Comparison of ENCODE assay signal across 20 cellular contexts in genomic region chr13:100357764-100358163, GRCh38.
DNase-seq lines count a peak whose midpoint lies in the region; ATAC-seq, FAIRE-seq and TF ChIP-seq lines count a peak whose summit lies in the region.
"Had no signal": no experiment of that assay in that cellular context is flagged by ENCODE, and none has a peak within 500 bp of the region (broad histone marks: within the 10 kb centered on the region; RNA-seq: fewer than 3 reads in every experiment).

No MANE protein-coding gene starts in this region.

- H3K4ac ChIP-seq in H9 (ENCODE audit: low read depth, low read length), result no peak overlapping the region
- H3K4ac ChIP-seq in H1 (replicated peaks; ENCODE audit: insufficient read length, low read depth, low read length), result no peak overlapping the region

- H2BK15ac ChIP-seq in H9 (ENCODE audit: low read depth, low read length) (no peak overlapping the region), H1 (ENCODE audit: low read length) (no peak overlapping the region)

- H3K4me2 ChIP-seq in H9 (ENCODE audit: insufficient read depth, insufficient read length, low read length) (peak overlapping the region; percentile 22), H1 (ENCODE audit: insufficient read depth in 1 of 2, low read depth in 2 of 2, low read length in 2 of 2) (peak overlapping the region; percentile 10 to 24; a peak in 1 of 4 replicates)
- H3K4me2 ChIP-seq: BLaER1 had no signal

- no peak overlapping the region for H3K56ac ChIP-seq in H9 (ENCODE audit: insufficient read length, low read depth, low read length)
- no peak overlapping the region for H3K56ac ChIP-seq in H1 (replicated peaks; ENCODE audit: insufficient read length, low read depth, low read length)

- CTCF ChIA-PET in H1 (lab: Charles Lee; ENCODE audit: partially characterized antibody), result no interaction called here

- H2BK5ac ChIP-seq in H9 (ENCODE audit: insufficient read length, low read length), result no peak overlapping the region
- no peak overlapping the region for H2BK5ac ChIP-seq in H1 (ENCODE audit: low read depth, low read length)

- H3K79me2 ChIP-seq in H9 (ENCODE audit: insufficient read depth, low read length), result no peaks in the 10 kb centered on the region
- no peaks in the 10 kb centered on the region for H3K79me2 ChIP-seq in H1 (ENCODE audit: control insufficient read depth in 1 of 2, insufficient read depth in 2 of 2, low read length in 2 of 2)

- TF ChIP-seq EP300 in H1 (IDR thresholded peaks at IDR 0.05; ENCODE audit: borderline replicate concordance in 1 of 2, low read depth in 2 of 2, low read length in 2 of 2), result no peak

- WGBS in H9 (ENCODE audit: extremely low coverage, insufficient read length, low lambda C conversion rate), result no CpG with 5 or more reads among the region's 1 CpG
- WGBS in H1 (ENCODE audit: extremely low coverage in 1 of 2, insufficient coverage in 1 of 2, insufficient read length in 1 of 2, insufficient replicate concordance in 2 of 2, low coverage in 1 of 2, low lambda C conversion rate in 2 of 2, missing lambda C conversion rate in 1 of 2), 2 experiments, result 71% methylated on average over 1 of the region's 1 CpG; no CpG with 5 or more reads in 1 of the 2 experiments
- WGBS in body of pancreas, 2 donors, result 92 to 96% methylated on average over 1 of the region's 1 CpG

- no peak overlapping the region for H2BK20ac ChIP-seq in H9 (ENCODE audit: low read depth, low read length, poor library complexity, severe bottlenecking)
- no peak overlapping the region for H2BK20ac ChIP-seq in H1 (ENCODE audit: low read length)

- peak overlapping the region in 2 of 3 experiments; percentile 36 to 85; a peak in 4 of 7 replicates for H3K27ac Mint-ChIP-seq in H9
- H3K27ac Mint-ChIP-seq: B cell; CD4-positive, CD25-positive, alpha-beta regulatory T cell; CD8-positive, alpha-beta T cell had no signal

- ATAC-seq in body of pancreas, result no peak
- ATAC-seq: CD8-positive, alpha-beta T cell; GM12878; HCT116 had no signal

- POLR2A ChIA-PET in H1 (lab: Charles Lee; ENCODE audit: partially characterized antibody), result no interaction called here

- DNase-seq in H9, result no peak
- DNase-seq in H1 (ENCODE audit: low read depth in 1 of 2, low spot score in 2 of 2), result no peak
- no peak for DNase-seq in body of pancreas
- DNase-seq in GM19238 (ENCODE audit: insufficient read length, low spot score), result no peak
- no peak for DNase-seq in DMS 273 (lab: John Stamatoyannopoulos, UW; ENCODE audit: unreplicated experiment)
- DNase-seq: Caco-2; CD4-positive, CD25-positive, alpha-beta regulatory T cell; CD8-positive, alpha-beta T cell; DMS 273 treated with DMSO at 0.1 percent for 48 hours; DMS79; EL; GDM1; GM23248; H7 had no signal

- peaks cover 2 to 7% (median 2%) of the 10 kb centered on the region in 3 experiments; a peak in 5 of 7 replicates for H3K36me3 Mint-ChIP-seq in H9 (ENCODE audit: insufficient read depth in 1 of 3, low read depth in 3 of 3)

- H3K9me3 ChIP-seq in H9 (ENCODE audit: control insufficient read depth, low read depth, low read length) (no peaks in the 10 kb centered on the region), H1 (ENCODE audit: insufficient read depth in 2 of 2, low read depth in 1 of 2, low read length in 1 of 2) (no peaks in the 10 kb centered on the region), iPS-20b (ENCODE audit: insufficient read depth, low read depth, low read length) (no peaks in the 10 kb centered on the region), body of pancreas (no peaks in the 10 kb centered on the region)
- H3K9me3 ChIP-seq: BLaER1, Caco-2 had no signal

- H2AK5ac ChIP-seq in H9 (ENCODE audit: insufficient read length, low read length), result no peak overlapping the region
- no peak overlapping the region for H2AK5ac ChIP-seq in H1 (ENCODE audit: low read depth, low read length)

- TF ChIP-seq CTCF in H9 (conservative IDR thresholded peaks at IDR 0.05) (no peak), H1 (IDR thresholded peaks at IDR 0.05; ENCODE audit: control extremely low read depth in 1 of 3, insufficient read depth in 1 of 3, low read depth in 1 of 3, low read length in 3 of 3) (no peak), body of pancreas (IDR thresholded peaks at IDR 0.05) (no peak)

- H3K23ac ChIP-seq in H9 (ENCODE audit: insufficient read length, low read depth, low read length), result no peak overlapping the region
- H3K23ac ChIP-seq in H1 (ENCODE audit: insufficient read length), result no peak overlapping the region

- H3T11ph ChIP-seq in H9 (ENCODE audit: low read length), result no peak overlapping the region

- peaks cover 31 to 38% of the 10 kb centered on the region in 2 experiments for H3K4me1 Mint-ChIP-seq in H9
- H3K4me1 Mint-ChIP-seq: B cell; CD4-positive, CD25-positive, alpha-beta regulatory T cell had no signal

- no peak overlapping the region for H2AFZ ChIP-seq in H9 (ENCODE audit: low read length)
- no peak overlapping the region for H2AFZ ChIP-seq in H1 (ENCODE audit: low read length)
- H2AFZ ChIP-seq: GM23248 had no signal

- H4K20me1 ChIP-seq in H9 (ENCODE audit: control insufficient read depth, insufficient read depth, insufficient read length), result no peaks in the 10 kb centered on the region
- no peaks in the 10 kb centered on the region for H4K20me1 ChIP-seq in H1 (replicated peaks in 1 of 2; ENCODE audit: control insufficient read depth in 1 of 2, insufficient read depth in 2 of 2, low read length in 2 of 2)
- H4K20me1 ChIP-seq: BLaER1 had no signal

- no peaks in the 10 kb centered on the region for H3K36me3 ChIP-seq in H1 (ENCODE audit: control insufficient read depth in 2 of 4, insufficient read depth in 4 of 4, low read length in 3 of 4)
- no peaks in the 10 kb centered on the region for H3K36me3 ChIP-seq in iPS-20b (ENCODE audit: insufficient read depth, low read depth, low read length)
- no peaks in the 10 kb centered on the region for H3K36me3 ChIP-seq in body of pancreas (replicated peaks in 1 of 2; ENCODE audit: insufficient read depth in 1 of 2, low read depth in 2 of 2)
- H3K36me3 ChIP-seq: BLaER1 had no signal

- no peak overlapping the region for H3K14ac ChIP-seq in H9 (ENCODE audit: insufficient read depth, low read length)
- H3K14ac ChIP-seq in H1 (ENCODE audit: insufficient read length), result no peak overlapping the region

- TF ChIP-seq RAD21 in H1 (IDR thresholded peaks at IDR 0.05 in 1 of 2, conservative IDR thresholded peaks at IDR 0.05 in 1 of 2; ENCODE audit: low read depth in 2 of 2, low read length in 2 of 2), result no peak

- H3K23me2 ChIP-seq in H9 (ENCODE audit: insufficient read length, low read depth, low read length, poor library complexity, severe bottlenecking) (no peaks in the 10 kb centered on the region), H1 (ENCODE audit: low read depth, low read length) (no peaks in the 10 kb centered on the region)

- H3K9ac ChIP-seq in H9 (ENCODE audit: extremely low read depth, insufficient read length, low read length) (no peak overlapping the region), H1 (replicated peaks in 1 of 4; ENCODE audit: extremely low read depth in 1 of 4, low read depth in 3 of 4, low read length in 3 of 4) (no peak overlapping the region), iPS-20b (ENCODE audit: low read depth, low read length) (no peak overlapping the region)
- H3K9ac ChIP-seq: BLaER1, GM23248 had no signal

- H4K91ac ChIP-seq in H9 (ENCODE audit: insufficient read length, low read depth, low read length) (no peak overlapping the region), H1 (replicated peaks; ENCODE audit: insufficient read length, low read length) (no peak overlapping the region)

- H3K27ac ChIP-seq in H9 (ENCODE audit: insufficient read length, low read depth, low read length), result peak overlapping the region; percentile 25
- no peak overlapping the region for H3K27ac ChIP-seq in H1 (ENCODE audit: low read depth, low read length)
- H3K27ac ChIP-seq in iPS-20b (ENCODE audit: low read length), result no peak overlapping the region
- no peak overlapping the region for H3K27ac ChIP-seq in body of pancreas
- H3K27ac ChIP-seq: BLaER1, C4-2B, GM23248 had no signal

- no peaks in the 10 kb centered on the region for H3K27me3 Mint-ChIP-seq in H9 (ENCODE audit: low read depth)
- H3K27me3 Mint-ChIP-seq: B cell; CD4-positive, CD25-positive, alpha-beta regulatory T cell had no signal

- H3K18ac ChIP-seq in H9 (ENCODE audit: insufficient read length, low read depth, low read length), result no peak overlapping the region
- H3K18ac ChIP-seq in H1 (ENCODE audit: extremely low read depth, low read length), result no peak overlapping the region

- H3K9me3 Mint-ChIP-seq in H9, result no peaks in the 10 kb centered on the region
- H3K9me3 Mint-ChIP-seq: CD8-positive, alpha-beta T cell had no signal

- TF ChIP-seq POLR2A in H1 (IDR thresholded peaks at IDR 0.05; ENCODE audit: control extremely low read depth in 1 of 2, low read depth in 2 of 2, low read length in 2 of 2) (no peak), body of pancreas (IDR thresholded peaks at IDR 0.05) (no peak)

- H3K4me3 ChIP-seq in H1 (ENCODE audit: extremely low read depth in 1 of 4, insufficient read depth in 2 of 4, low read depth in 3 of 4, low read length in 4 of 4) (no peak overlapping the region; a peak in 1 of 8 replicates), iPS-20b (ENCODE audit: low read length) (peak overlapping the region; percentile 26; the same call in 1 of the 2 replicates), body of pancreas (no peak overlapping the region)
- H3K4me3 ChIP-seq: BLaER1, GM12878, GM23248 had no signal

- H2BK120ac ChIP-seq in H9 (ENCODE audit: low read depth, low read length, poor library complexity, severe bottlenecking) (no peak overlapping the region), H1 (replicated peaks; ENCODE audit: low read depth, low read length) (no peak overlapping the region)

- intact Hi-C loops in body of pancreas (cut with DNase I), result no loop called here

- H4K5ac ChIP-seq in H9 (ENCODE audit: insufficient read length, low read depth, low read length), result no peak overlapping the region
- H4K5ac ChIP-seq in H1 (ENCODE audit: insufficient read length, low read depth, low read length), result no peak overlapping the region

- H3K4me1 ChIP-seq in H9 (ENCODE audit: insufficient read depth, low read length) (peaks cover 10% of the 10 kb centered on the region), H1 (replicated peaks in 1 of 4; ENCODE audit: control insufficient read depth in 3 of 4, insufficient read depth in 4 of 4, low read length in 3 of 4) (peaks cover 0 to 10% (median 4%) of the 10 kb centered on the region in 4 experiments; a peak in 4 of 7 replicates), iPS-20b (ENCODE audit: insufficient read depth, low read length) (peaks cover 14% of the 10 kb centered on the region), body of pancreas (no peaks in the 10 kb centered on the region)
- H3K4me1 ChIP-seq: BLaER1, Caco-2 had no signal

- no peak overlapping the region for H3K4me3 Mint-ChIP-seq in H9
- H3K4me3 Mint-ChIP-seq: B cell; CD4-positive, CD25-positive, alpha-beta regulatory T cell; CD8-positive, alpha-beta T cell had no signal

- H3K27me3 ChIP-seq in H9 (ENCODE audit: insufficient read depth, low read length) (no peaks in the 10 kb centered on the region), H1 (replicated peaks in 1 of 4; ENCODE audit: control insufficient read depth in 3 of 4, extremely low read depth in 1 of 4, insufficient read depth in 3 of 4, low read length in 3 of 4) (no peaks in the 10 kb centered on the region), iPS-20b (ENCODE audit: insufficient read depth, low read length) (no peaks in the 10 kb centered on the region), body of pancreas (no peaks in the 10 kb centered on the region)
- H3K27me3 ChIP-seq: BLaER1 had no signal

- H4K8ac ChIP-seq in H9 (replicated peaks; ENCODE audit: insufficient read length, low read depth, low read length) (no peak overlapping the region), H1 (ENCODE audit: extremely low read depth, insufficient read depth, low read length) (no peak overlapping the region)

- H3K79me1 ChIP-seq in H9 (ENCODE audit: insufficient read depth, low read depth, low read length, poor library complexity, severe bottlenecking), result no peaks in the 10 kb centered on the region
- no peaks in the 10 kb centered on the region for H3K79me1 ChIP-seq in H1 (ENCODE audit: low read depth, low read length)

- H2BK12ac ChIP-seq in H9 (ENCODE audit: insufficient read length, low read depth, low read length) (no peak overlapping the region), H1 (ENCODE audit: low read depth, low read length) (no peak overlapping the region)

- FAIRE-seq in H1 (lab: Jason Lieb, UNC), result peak; percentile 32
- FAIRE-seq: GM12878 had no signal
